In genomic region chr9:36905101-36906066, GRCh38 we compare ENCODE assay signal across 16 cellular contexts.
A peak's percentile ranks its signal among the peaks of the same experiment; 100 is the strongest.
DNase-seq lines count a peak whose midpoint lies in the region; ATAC-seq, FAIRE-seq and TF ChIP-seq lines count a peak whose summit lies in the region.
"Had no signal": no experiment of that assay in that cellular context is flagged by ENCODE, and none has a peak within 500 bp of the region (broad histone marks: within the 10 kb centered on the region; RNA-seq: fewer than 3 reads in every experiment).

No MANE protein-coding gene starts in this region.

- H2AFZ ChIP-seq in K562 (ENCODE audit: low read depth, low read length): no peak overlapping the region

- no peak overlapping the region for H4K8ac ChIP-seq in mesendoderm (ENCODE audit: low read depth, low read length)

- H3K27ac ChIP-seq in K562 (ENCODE audit: extremely low read depth, low read depth, low read length) (no peak overlapping the region), mesendoderm (ENCODE audit: low read depth, low read length) (no peak overlapping the region), body of pancreas (no peak overlapping the region)
- H3K27ac ChIP-seq: HL-60, stomach had no signal

- peaks cover 5 to 31% of the 10 kb centered on the region in 2 experiments; a peak in 4 of 5 replicates for H3K27me3 ChIP-seq in K562 (ENCODE audit: control insufficient read depth in 2 of 2, insufficient read depth in 2 of 2, low read length in 2 of 2)
- H3K27me3 ChIP-seq in mesendoderm (ENCODE audit: insufficient read depth, low read length, poor library complexity): no peaks in the 10 kb centered on the region
- no peaks in the 10 kb centered on the region for H3K27me3 ChIP-seq in body of pancreas

- H3K4me2 ChIP-seq in K562 (ENCODE audit: insufficient read depth, low read length): no peak overlapping the region
- no peak overlapping the region for H3K4me2 ChIP-seq in mesendoderm (ENCODE audit: low read length)

- H3K9me1 ChIP-seq in K562 (ENCODE audit: control insufficient read depth, insufficient read depth, low read length): no peaks in the 10 kb centered on the region

- in situ Hi-C loops in K562 (cut with MboI): no loop called here

- H4K20me1 ChIP-seq in K562 (replicated peaks; ENCODE audit: control insufficient read depth, insufficient read depth, low read length): no peaks in the 10 kb centered on the region

- H3K9me3 ChIP-seq in K562 (replicated peaks; ENCODE audit: control insufficient read depth, insufficient read depth, low read depth, low read length) (no peaks in the 10 kb centered on the region), body of pancreas (no peaks in the 10 kb centered on the region)
- H3K9me3 ChIP-seq: stomach had no signal

- no peak overlapping the region for H3K18ac ChIP-seq in mesendoderm (ENCODE audit: low read length)

- FAIRE-seq in K562 (lab: Jason Lieb, UNC): no peak
- FAIRE-seq: colon had no signal

- POLR2A ChIA-PET in K562 (lab: Yijun Ruan, JAX): interaction anchor here (1.2 kb wide), 1 partner anchor 105 kb away, joined by 3 read pairs; no protein-coding TSS in a partner anchor

- ATAC-seq in K562 (peak; percentile 35; the same call in 1 of the 3 replicates), body of pancreas (no peak), GM18858 (IDR thresholded peaks at IDR 0.05; ENCODE audit: unreplicated experiment) (no peak)
- ATAC-seq: esophagus mucosa had no signal

- DNase-seq in ELF-1 (ENCODE audit: low read depth, low spot score) (peak; percentile 46), HFF-Myc (ENCODE audit: extremely low read depth, low read depth) (no peak), K562 (ENCODE audit: extremely low read depth in 1 of 4, low spot score in 3 of 4) (no peak), mesendoderm (peak; percentile 73), cortex of kidney (lab: John Stamatoyannopoulos, UW) (no peak), body of pancreas (no peak)
- DNase-seq: CD4-positive, alpha-beta memory T cell; HCEC 1CT; NCI-H2081; NCI-H748 treated with DMSO at 0.1 percent for 48 hours; SIG-M5; stomach had no signal

- no peak overlapping the region for H3K9ac ChIP-seq in K562 (ENCODE audit: insufficient read depth in 1 of 2, low read depth in 2 of 2, low read length in 2 of 2)
- H3K9ac ChIP-seq in mesendoderm (ENCODE audit: low read length): no peak overlapping the region

- H3K36me3 ChIP-seq in K562 (ENCODE audit: control insufficient read depth, insufficient read depth, low read length) (no peaks in the 10 kb centered on the region), mesendoderm (ENCODE audit: control insufficient read depth, insufficient read depth, low read length) (no peaks in the 10 kb centered on the region), body of pancreas (replicated peaks in 1 of 2; ENCODE audit: insufficient read depth in 1 of 2, low read depth in 2 of 2) (no peaks in the 10 kb centered on the region)
- H3K36me3 ChIP-seq: stomach had no signal

- H3K79me2 ChIP-seq in K562 (ENCODE audit: control insufficient read depth, insufficient read depth, low read length): no peaks in the 10 kb centered on the region
- no peaks in the 10 kb centered on the region for H3K79me2 ChIP-seq in mesendoderm (ENCODE audit: control insufficient read depth, insufficient read depth, low read length)

- intact Hi-C loops in K562 (cut with micrococcal nuclease) (no loop called here), body of pancreas (cut with DNase I) (no loop called here)

- H3K23ac ChIP-seq in mesendoderm (ENCODE audit: low read length): no peak overlapping the region

- no peak overlapping the region for H2BK120ac ChIP-seq in mesendoderm (ENCODE audit: low read depth, low read length)

- TF ChIP-seq POLR2A in K562 (conservative IDR thresholded peaks at IDR 0.05): no peak
- TF ChIP-seq POLR2A in body of pancreas (IDR thresholded peaks at IDR 0.05): no peak

- 0% methylated on average over 8 of the region's 10 CpGs for WGBS in K562 (ENCODE audit: insufficient coverage, low coverage, missing lambda C conversion rate)
- no CpG with 5 or more reads among the region's 10 CpGs for WGBS in mesendoderm (ENCODE audit: extremely low coverage, insufficient coverage, low lambda C conversion rate)
- WGBS in body of pancreas, 2 donors: 80 to 83% methylated on average over 10 of the region's 10 CpGs

- no peaks in the 10 kb centered on the region for H3K79me1 ChIP-seq in mesendoderm (ENCODE audit: low read length)

- TF ChIP-seq CTCF in HFF-Myc (IDR thresholded peaks at IDR 0.05; ENCODE audit: low read depth, low read length, missing control alignments) (peak; percentile 20), K562 (IDR thresholded peaks at IDR 0.05 in 2 of 3, conservative IDR thresholded peaks at IDR 0.05 in 1 of 3; ENCODE audit: insufficient read depth in 2 of 3, low read depth in 1 of 3, low read length in 3 of 3) (peak; percentile 29 to 30 (median 30); a peak in 3 of 6 replicates), body of pancreas (IDR thresholded peaks at IDR 0.05) (no peak)

- CTCF ChIA-PET in K562 (lab: Yijun Ruan, JAX; ENCODE audit: low intra/inter-chr PET ratio): no interaction called here

- H3K4me1 ChIP-seq in K562 (replicated peaks in 1 of 2; ENCODE audit: control insufficient read depth in 2 of 2, insufficient read depth in 2 of 2, low read length in 2 of 2) (no peaks in the 10 kb centered on the region), mesendoderm (ENCODE audit: control insufficient read depth, low read depth, low read length) (no peaks in the 10 kb centered on the region), body of pancreas (no peaks in the 10 kb centered on the region)
- H3K4me1 ChIP-seq: stomach had no signal

- no peak overlapping the region for H4K5ac ChIP-seq in mesendoderm (ENCODE audit: low read length)

- no peak overlapping the region for H2BK5ac ChIP-seq in mesendoderm (ENCODE audit: low read length)

- H3K56ac ChIP-seq in mesendoderm (ENCODE audit: low read length): no peak overlapping the region

- no peak overlapping the region for H3K4ac ChIP-seq in mesendoderm (ENCODE audit: low read depth, low read length)

- H2AK5ac ChIP-seq in mesendoderm (ENCODE audit: low read length): no peak overlapping the region

- no peak for TF ChIP-seq EP300 in K562 (IDR thresholded peaks at IDR 0.05; ENCODE audit: low read length)

- no peak overlapping the region for H2BK15ac ChIP-seq in mesendoderm (replicated peaks; ENCODE audit: low read depth)

- BruUV-seq in K562 (replicated peaks; lab: Mats Ljungman, UMichigan): no TSS peak

- no peak for TF ChIP-seq RAD21 in K562 (CRISPR knock-in tag; conservative IDR thresholded peaks at IDR 0.05 in 1 of 2, IDR thresholded peaks at IDR 0.05 in 1 of 2)

- H3K4me3 ChIP-seq in HFF-Myc (replicated peaks; ENCODE audit: low read depth, low read length) (no peak overlapping the region), K562 (no peak overlapping the region), mesendoderm (ENCODE audit: low read length) (no peak overlapping the region), body of pancreas (no peak overlapping the region)
- H3K4me3 ChIP-seq: stomach had no signal

TF ChIP-seq in K562, 482 proteins besides CTCF, POLR2A, EP300 and RAD21:
- TF ChIP-seq TGIF2 (CRISPR knock-in tag; IDR thresholded peaks at IDR 0.05): no peak

Comparison
In these comparisons a context has a peak if more than half of its experiments do, and no peak if none do; other contexts are left out.
1. DNase-seq: peak in ELF-1 (single experiment) and mesendoderm (single experiment); none in HFF-Myc (single experiment), K562 (0 of 4), cortex of kidney (single experiment) and body of pancreas (0 of 4).
2. CTCF ChIP-seq: peak in HFF-Myc (single experiment) and K562 (3 of 3); none in body of pancreas (0 of 7).